ENCODE assay signal across 15 cellular contexts in genomic region chr1:31836638-31837037, GRCh38. TPM values are rescaled to one million over a fixed set of nuclear protein-coding genes. Genes with fewer than 3 reads are reported as not detected.
DNase-seq lines count a peak whose midpoint lies in the region; TF ChIP-seq lines count a peak whose summit lies in the region.
"Had no signal": no experiment of that assay in that cellular context is flagged by ENCODE, and none has a peak within 500 bp of the region (broad histone marks: within the 10 kb centered on the region; RNA-seq: fewer than 3 reads in every experiment).

No MANE protein-coding gene starts in this region.

- H3K9me3 Mint-ChIP-seq in T-helper 1 cell treated with Interleukin-12 subunit alpha and Interleukin-12 subunit beta and Interleukin-4 antibody, amounts not matched to agents 30 μg/mL and 1 μg/mL, for 36 hours = no peaks in the 10 kb centered on the region
- H3K9me3 Mint-ChIP-seq in activated naive CD4-positive, alpha-beta T cell treated with anti-CD3 and anti-CD28 coated beads, Interleukin-2, amount 10 ng/mL, durations not matched to agents 7 days and 5 days = no peaks in the 10 kb centered on the region
- no peaks in the 10 kb centered on the region for H3K9me3 Mint-ChIP-seq in T-helper 2 cell treated with Interferon-gamma antibody and Interleukin-4, amounts not matched to agents 5 μg/mL and 100 μg/mL, for 36 hours
- H3K9me3 Mint-ChIP-seq in nephron progenitor cell = no peaks in the 10 kb centered on the region
- H3K9me3 Mint-ChIP-seq: CD4-positive, alpha-beta T cell had no signal

- H3K27me3 ChIP-seq in uterus = no peaks in the 10 kb centered on the region

- CTCF ChIA-PET in activated naive CD4-positive, alpha-beta T cell treated with anti-CD3 and anti-CD28 coated beads, Interleukin-2, amount 10 ng/mL, durations not matched to agents 7 days and 5 days (lab: Charles Lee) = interaction anchor here (2.1 to 2.6 kb wide), 2 partner anchors 10 to 128 kb away, joined by 6 to 9 read pairs; no protein-coding TSS in a partner anchor

- H3K27ac Mint-ChIP-seq in T-helper 1 cell treated with Interleukin-12 subunit alpha and Interleukin-12 subunit beta and Interleukin-4 antibody, amounts not matched to agents 30 μg/mL and 1 μg/mL, for 36 hours = peak overlapping the region; percentile 6
- peak overlapping the region; percentile 15 for H3K27ac Mint-ChIP-seq in activated naive CD4-positive, alpha-beta T cell treated with anti-CD3 and anti-CD28 coated beads, Interleukin-2, amount 10 ng/mL, durations not matched to agents 7 days and 5 days
- no peak overlapping the region for H3K27ac Mint-ChIP-seq in T-helper 2 cell treated with Interferon-gamma antibody and Interleukin-4, amounts not matched to agents 5 μg/mL and 100 μg/mL, for 36 hours
- peak overlapping the region; percentile 42 for H3K27ac Mint-ChIP-seq in nephron progenitor cell
- H3K27ac Mint-ChIP-seq: CD4-positive, alpha-beta T cell had no signal

- no peak overlapping the region for H3K4me3 ChIP-seq in uterus
- H3K4me3 ChIP-seq: A549, HAP-1 had no signal

- no peaks in the 10 kb centered on the region for H3K4me1 ChIP-seq in uterus
- H3K4me1 ChIP-seq: A549, HAP-1 had no signal

- H3K36me3 ChIP-seq in uterus = no peaks in the 10 kb centered on the region
- H3K36me3 ChIP-seq: HAP-1 had no signal

- peaks cover 19% of the 10 kb centered on the region for H3K4me1 Mint-ChIP-seq in T-helper 1 cell treated with Interleukin-12 subunit alpha and Interleukin-12 subunit beta and Interleukin-4 antibody, amounts not matched to agents 30 μg/mL and 1 μg/mL, for 36 hours (ENCODE audit: low read depth)
- H3K4me1 Mint-ChIP-seq in activated naive CD4-positive, alpha-beta T cell treated with anti-CD3 and anti-CD28 coated beads, Interleukin-2, amount 10 ng/mL, durations not matched to agents 7 days and 5 days = peaks cover 37% of the 10 kb centered on the region
- H3K4me1 Mint-ChIP-seq in T-helper 2 cell treated with Interferon-gamma antibody and Interleukin-4, amounts not matched to agents 5 μg/mL and 100 μg/mL, for 36 hours (ENCODE audit: low read depth) = peaks cover 18% of the 10 kb centered on the region
- peaks cover 21% of the 10 kb centered on the region for H3K4me1 Mint-ChIP-seq in nephron progenitor cell

- no peak for TF ChIP-seq POLR2A in uterus (IDR thresholded peaks at IDR 0.05)

- DNase-seq in T-helper 1 cell = no peak
- DNase-seq in activated naive CD4-positive, alpha-beta T cell treated with anti-CD3 and anti-CD28 coated beads, Interleukin-2, amount 10 ng/mL, durations not matched to agents 7 days and 5 days = no peak
- DNase-seq in activated naive CD4-positive, alpha-beta T cell treated with anti-CD3 and anti-CD28 coated beads, Interleukin-2, amount 50 U/mL, for 16 hours = no peak
- no peak for DNase-seq in T-helper 2 cell treated with Interferon-gamma antibody and Interleukin-4, amounts not matched to agents 5 μg/mL and 100 μg/mL, for 36 hours (ENCODE audit: low spot score)
- no peak for DNase-seq in nephron progenitor cell
- DNase-seq in uterus = no peak
- no peak for DNase-seq in NOMO-1 treated with DMSO at 0.1 percent for 48 hours (lab: John Stamatoyannopoulos, UW; ENCODE audit: unreplicated experiment)
- DNase-seq: AML-193; Caco-2; CD4-positive, alpha-beta T cell had no signal

- intact Hi-C loops in uterus (cut with DNase I; ENCODE audit: low total_unique reads) = no loop called here

- no peaks in the 10 kb centered on the region for H3K36me3 Mint-ChIP-seq in T-helper 1 cell treated with Interleukin-12 subunit alpha and Interleukin-12 subunit beta and Interleukin-4 antibody, amounts not matched to agents 30 μg/mL and 1 μg/mL, for 36 hours (ENCODE audit: low read depth)
- no peaks in the 10 kb centered on the region for H3K36me3 Mint-ChIP-seq in activated naive CD4-positive, alpha-beta T cell treated with anti-CD3 and anti-CD28 coated beads, Interleukin-2, amount 10 ng/mL, durations not matched to agents 7 days and 5 days
- no peaks in the 10 kb centered on the region for H3K36me3 Mint-ChIP-seq in T-helper 2 cell treated with Interferon-gamma antibody and Interleukin-4, amounts not matched to agents 5 μg/mL and 100 μg/mL, for 36 hours (ENCODE audit: low read depth)
- no peaks in the 10 kb centered on the region for H3K36me3 Mint-ChIP-seq in nephron progenitor cell (ENCODE audit: low read depth)

- peaks cover 4% of the 10 kb centered on the region for H3K27me3 Mint-ChIP-seq in T-helper 1 cell treated with Interleukin-12 subunit alpha and Interleukin-12 subunit beta and Interleukin-4 antibody, amounts not matched to agents 30 μg/mL and 1 μg/mL, for 36 hours (ENCODE audit: low read depth)
- H3K27me3 Mint-ChIP-seq in activated naive CD4-positive, alpha-beta T cell treated with anti-CD3 and anti-CD28 coated beads, Interleukin-2, amount 10 ng/mL, durations not matched to agents 7 days and 5 days = peaks cover 16% of the 10 kb centered on the region
- H3K27me3 Mint-ChIP-seq in T-helper 2 cell treated with Interferon-gamma antibody and Interleukin-4, amounts not matched to agents 5 μg/mL and 100 μg/mL, for 36 hours (ENCODE audit: low read depth) = peaks cover 9% of the 10 kb centered on the region
- peaks cover 32% of the 10 kb centered on the region for H3K27me3 Mint-ChIP-seq in nephron progenitor cell (ENCODE audit: low read depth, poor library complexity)
- H3K27me3 Mint-ChIP-seq: CD4-positive, alpha-beta T cell had no signal

- no peak overlapping the region for H3K27ac ChIP-seq in uterus
- H3K27ac ChIP-seq: A549, C4-2B, HL-60 had no signal

- TF ChIP-seq CTCF in nephron progenitor cell (IDR thresholded peaks at IDR 0.05) (no peak), uterus (IDR thresholded peaks at IDR 0.05) (no peak)

- H3K9me3 ChIP-seq in uterus = no peaks in the 10 kb centered on the region
- H3K9me3 ChIP-seq: A549, Caco-2, HAP-1 had no signal

- H3K4me3 Mint-ChIP-seq in T-helper 1 cell treated with Interleukin-12 subunit alpha and Interleukin-12 subunit beta and Interleukin-4 antibody, amounts not matched to agents 30 μg/mL and 1 μg/mL, for 36 hours = no peak overlapping the region
- no peak overlapping the region for H3K4me3 Mint-ChIP-seq in activated naive CD4-positive, alpha-beta T cell treated with anti-CD3 and anti-CD28 coated beads, Interleukin-2, amount 10 ng/mL, durations not matched to agents 7 days and 5 days
- peak overlapping the region; percentile 16 for H3K4me3 Mint-ChIP-seq in T-helper 2 cell treated with Interferon-gamma antibody and Interleukin-4, amounts not matched to agents 5 μg/mL and 100 μg/mL, for 36 hours
- no peak overlapping the region for H3K4me3 Mint-ChIP-seq in nephron progenitor cell
- H3K4me3 Mint-ChIP-seq: CD4-positive, alpha-beta T cell had no signal

RNA-seq across cellular contexts. Expression of gene SPOCD1, which starts 20.8 kb away (rescaled TPM):
- total RNA-seq in uterus = 1 to 10 TPM in 2 of 4 donors, not detected in 2; 1.2 to 1.5 TPM
